Comparison of ENCODE assay signal across 34 cellular contexts in genomic region chr5:99747342-99747741, GRCh38.
"Had no signal": no experiment of that assay in that cellular context is flagged by ENCODE, and none has a peak within 500 bp of the region (broad histone marks: within the 10 kb centered on the region; RNA-seq: fewer than 3 reads in every experiment).

No MANE protein-coding gene starts in this region.

- H3K27me3 ChIP-seq: MG63 had no signal

- H3K36me3 ChIP-seq: MG63 had no signal

- H3K4me3 ChIP-seq: MG63 had no signal

- DNase-seq: Karpas-422, Kasumi-1, MG63, MM.1S, MV-4-11, NCI-H1048, NCI-H1092, NCI-H1092 treated with DMSO at 0.1 percent for 48 hours, NCI-H1105, NCI-H1105 treated with DMSO at 0.1 percent for 48 hours, NCI-H1417, NCI-H1417 treated with DMSO at 0.1 percent for 48 hours, NCI-H1436, NCI-H1436 treated with DMSO at 0.1 percent for 48 hours, NCI-H1694, NCI-H1694 treated with DMSO at 0.1 percent for 48 hours, NCI-H187, NCI-H187 treated with DMSO at 0.1 percent for 48 hours, NCI-H1930, NCI-H2029, NCI-H2029 treated with DMSO at 0.1 percent for 48 hours, NCI-H2081, NCI-H2081 treated with DMSO at 0.1 percent for 48 hours, NCI-H2107, NCI-H2171, NCI-H2171 treated with DMSO at 0.1 percent for 48 hours, NCI-H2227 treated with DMSO at 0.1 percent for 48 hours, NCI-H226, NCI-H345, NCI-H446, NCI-H446 treated with DMSO at 0.1 percent for 48 hours, NCI-H510A, NCI-H510A treated with DMSO at 0.1 percent for 48 hours, NCI-H524 had no signal

- H3K9me3 ChIP-seq: MG63 had no signal
